1 cellular context compared by ENCODE assay signal in genomic region chr15:57503051-57503702, GRCh38.
TF ChIP-seq lines count a peak whose summit lies in the region.

No MANE protein-coding gene starts in this region.

TF ChIP-seq in SK-N-SH, 30 proteins besides CTCF, POLR2A, EP300 and RAD21 (continued from another document):
- TF ChIP-seq, protein P1, sequence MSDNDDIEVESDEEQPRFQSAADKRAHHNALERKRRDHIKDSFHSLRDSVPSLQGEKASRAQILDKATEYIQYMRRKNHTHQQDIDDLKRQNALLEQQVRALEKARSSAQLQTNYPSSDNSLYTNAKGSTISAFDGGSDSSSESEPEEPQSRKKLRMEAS (IDR thresholded peaks at IDR 0.05; ENCODE audit: low read depth), result no peak
- TF ChIP-seq IRF3 (IDR thresholded peaks at IDR 0.05; ENCODE audit: low read depth, low read length) (no peak), FOSL2 (IDR thresholded peaks at IDR 0.05; ENCODE audit: borderline replicate concordance, low read depth) (no peak)
TF ChIP-seq in SK-N-SH: peak in this region for 0.
